Comparison of ENCODE assay signal across 37 cellular contexts in the genomic region with DNA sequence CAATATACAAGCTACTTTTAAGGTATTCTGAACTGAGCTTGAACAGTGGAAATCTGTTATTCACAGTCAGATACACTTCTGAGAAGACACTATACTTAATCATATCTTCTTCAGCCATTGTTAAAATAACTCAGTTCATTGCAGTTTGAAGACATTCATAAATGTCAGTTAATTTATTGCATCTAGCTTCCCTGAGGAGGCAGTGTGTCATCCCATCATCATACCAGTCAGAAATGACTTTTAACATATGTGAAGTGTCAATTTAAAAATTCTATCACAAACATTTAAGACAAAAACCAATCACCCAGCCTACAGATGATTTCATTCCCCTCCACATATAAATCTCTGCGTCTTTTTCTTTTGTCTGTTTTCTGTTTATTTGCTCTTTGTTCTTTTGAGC.
"Had no signal": no experiment of that assay in that cellular context is flagged by ENCODE, and none has a peak within 500 bp of the region (broad histone marks: within the 10 kb centered on the region; RNA-seq: fewer than 3 reads in every experiment).

No MANE protein-coding gene starts in this region.

- H3K9me3 ChIP-seq: MG63 had no signal

- DNase-seq: Karpas-422, Kasumi-1, MG63, MM.1S, MV-4-11, NCI-H1048, NCI-H1092, NCI-H1092 treated with DMSO at 0.1 percent for 48 hours, NCI-H1105, NCI-H1105 treated with DMSO at 0.1 percent for 48 hours, NCI-H1417, NCI-H1417 treated with DMSO at 0.1 percent for 48 hours, NCI-H1436, NCI-H1436 treated with DMSO at 0.1 percent for 48 hours, NCI-H146, NCI-H1694, NCI-H1694 treated with DMSO at 0.1 percent for 48 hours, NCI-H187, NCI-H187 treated with DMSO at 0.1 percent for 48 hours, NCI-H1930, NCI-H2029, NCI-H2029 treated with DMSO at 0.1 percent for 48 hours, NCI-H2081, NCI-H2081 treated with DMSO at 0.1 percent for 48 hours, NCI-H2107, NCI-H2171, NCI-H2171 treated with DMSO at 0.1 percent for 48 hours, NCI-H2227 treated with DMSO at 0.1 percent for 48 hours, NCI-H226, NCI-H345, NCI-H446, NCI-H446 treated with DMSO at 0.1 percent for 48 hours, NCI-H510A, NCI-H510A treated with DMSO at 0.1 percent for 48 hours, NCI-H524, NCI-H524 treated with DMSO at 0.1 percent for 48 hours, NCI-H526 had no signal

- H3K36me3 ChIP-seq: MG63 had no signal

- H3K4me3 ChIP-seq: MG63 had no signal

- H3K27me3 ChIP-seq: MG63 had no signal
